Comparison of ENCODE assay signal across 8 cellular contexts in genomic region chr3:119294402-119294888, GRCh38. TPM values are rescaled to one million over a fixed set of nuclear protein-coding genes. Genes with fewer than 3 reads are reported as not detected.
DNase-seq lines count a peak whose midpoint lies in the region; ATAC-seq, FAIRE-seq and TF ChIP-seq lines count a peak whose summit lies in the region.

No MANE protein-coding gene starts in this region.

- H3K4me1 ChIP-seq in K562 (replicated peaks in 1 of 2; ENCODE audit: control insufficient read depth in 2 of 2, insufficient read depth in 2 of 2, low read length in 2 of 2), result peaks cover 0 to 14% of the 10 kb centered on the region in 2 experiments; a peak in 2 of 5 replicates
- peaks cover 17 to 18% of the 10 kb centered on the region in 2 donors for H3K4me1 ChIP-seq in kidney (ENCODE audit: control insufficient read depth in 1 of 2, insufficient read depth in 1 of 2, low read depth in 1 of 2, low read length in 2 of 2)

- TF ChIP-seq CTCF in K562 (IDR thresholded peaks at IDR 0.05 in 2 of 3, conservative IDR thresholded peaks at IDR 0.05 in 1 of 3; ENCODE audit: insufficient read depth in 2 of 3, low read depth in 1 of 3, low read length in 3 of 3), result no peak
- no peak for TF ChIP-seq CTCF in kidney (IDR thresholded peaks at IDR 0.05; ENCODE audit: borderline replicate concordance, extremely low read depth, insufficient read depth)

- H3K9me3 ChIP-seq in K562 (replicated peaks; ENCODE audit: control insufficient read depth, insufficient read depth, low read depth, low read length) (no peaks in the 10 kb centered on the region), kidney (ENCODE audit: control insufficient read depth in 1 of 2, low read length in 2 of 2) (no peaks in the 10 kb centered on the region)

- H3K36me3 ChIP-seq in K562 (ENCODE audit: control insufficient read depth, insufficient read depth, low read length), result no peaks in the 10 kb centered on the region
- H3K36me3 ChIP-seq in kidney (ENCODE audit: control insufficient read depth in 1 of 2, insufficient read depth in 2 of 2, low read length in 2 of 2), result no peaks in the 10 kb centered on the region

- no peaks in the 10 kb centered on the region for H4K20me1 ChIP-seq in K562 (replicated peaks; ENCODE audit: control insufficient read depth, insufficient read depth, low read length)

- H3K27ac ChIP-seq in K562 (ENCODE audit: extremely low read depth, low read depth, low read length) (no peak overlapping the region), kidney (ENCODE audit: low read depth in 2 of 2, low read length in 2 of 2) (peak overlapping the region; percentile 91 to 92)

- ATAC-seq in GM19372 (IDR thresholded peaks at IDR 0.05; ENCODE audit: low read depth, unreplicated experiment), result peak; percentile 60
- peak; percentile 47 for ATAC-seq in HG03457 (IDR thresholded peaks at IDR 0.05; ENCODE audit: unreplicated experiment)
- ATAC-seq in K562, result no peak

- in situ Hi-C loops in K562 (cut with MboI), result no loop called here

- WGBS in K562 (ENCODE audit: insufficient coverage, low coverage, missing lambda C conversion rate), result 84% methylated on average over 19 of the region's 43 CpGs

- CTCF ChIA-PET in K562 (lab: Yijun Ruan, JAX; ENCODE audit: low intra/inter-chr PET ratio), result no interaction called here

- H3K4me2 ChIP-seq in K562 (ENCODE audit: insufficient read depth, low read length), result no peak overlapping the region

- H3K9ac ChIP-seq in K562 (ENCODE audit: insufficient read depth in 1 of 2, low read depth in 2 of 2, low read length in 2 of 2) (peak overlapping the region in 1 of 2 experiments; percentile 81; a peak in 1 of 4 replicates), kidney (ENCODE audit: low read length in 2 of 2) (peak overlapping the region; percentile 77)

- DNase-seq in CD1c-positive myeloid dendritic cell (ENCODE audit: extremely low spot score) (peak; percentile 85), T-helper 2 cell (peak; percentile 42 to 84 (median 56)), K562 (ENCODE audit: extremely low read depth in 1 of 4, low spot score in 3 of 4) (no peak), kidney (peak; percentile 88), OCI-M2 (lab: John Stamatoyannopoulos, UW; ENCODE audit: unreplicated experiment) (no peak)
- peak; percentile 61 for DNase-seq in stimulated activated CD4-positive, alpha-beta T cell treated with anti-CD3 and anti-CD28 coated beads, Interleukin-4, amount 100 ng/mL, for 1 hour

- intact Hi-C loops in K562 (cut with micrococcal nuclease), result no loop called here
- intact Hi-C loops in kidney (cut with DNase I), result no loop called here

- no peak for TF ChIP-seq RAD21 in K562 (CRISPR knock-in tag; conservative IDR thresholded peaks at IDR 0.05 in 1 of 2, IDR thresholded peaks at IDR 0.05 in 1 of 2)

- TF ChIP-seq EP300 in K562 (IDR thresholded peaks at IDR 0.05; ENCODE audit: low read length), result no peak

- no TSS peak for BruUV-seq in K562 (replicated peaks; lab: Mats Ljungman, UMichigan)

- H3K4me3 ChIP-seq in K562, result peak overlapping the region; percentile 27; the same call in 1 of the 2 replicates
- H3K4me3 ChIP-seq in kidney (ENCODE audit: low read length in 2 of 2), result peak overlapping the region; percentile 84 to 90

- H3K79me2 ChIP-seq in K562 (ENCODE audit: control insufficient read depth, insufficient read depth, low read length), result no peaks in the 10 kb centered on the region

- no peak for TF ChIP-seq POLR2A in K562 (conservative IDR thresholded peaks at IDR 0.05)

- POLR2A ChIA-PET in K562 (lab: Yijun Ruan, JAX), result interaction anchor here (0.6 kb wide), 2 partner anchors 54 to 233 kb away, joined by 3 read pairs; partner anchors contain the start of gene B4GALT4

- H3K27me3 ChIP-seq in K562 (ENCODE audit: control insufficient read depth in 2 of 2, insufficient read depth in 2 of 2, low read length in 2 of 2), result no peaks in the 10 kb centered on the region; a peak in 1 of 5 replicates

- H2AFZ ChIP-seq in K562 (ENCODE audit: low read depth, low read length), result peak overlapping the region; percentile 79

- no peak for FAIRE-seq in K562 (lab: Jason Lieb, UNC)
- FAIRE-seq in kidney (lab: Jason Lieb, UNC), result no peak

- no peaks in the 10 kb centered on the region for H3K9me1 ChIP-seq in K562 (ENCODE audit: control insufficient read depth, insufficient read depth, low read length)

TF ChIP-seq in K562, 482 proteins besides CTCF, POLR2A, EP300 and RAD21:
- TF ChIP-seq SMC3 (conservative IDR thresholded peaks at IDR 0.05; ENCODE audit: insufficient read depth, low read depth, low read length) (no peak), ZNF707 (CRISPR knock-in tag; conservative IDR thresholded peaks at IDR 0.05) (no peak), HNRNPLL (IDR thresholded peaks at IDR 0.05; ENCODE audit: low read depth, low read length, poor library complexity, severe bottlenecking) (peak; percentile 12)

RNA-seq across cellular contexts. Expression of gene ARHGAP31, which starts 0.3 kb away (rescaled TPM):
- not detected in 2 replicates for total RNA-seq in K562 (2011; cell fraction: chromatin; rRNA removed; ENCODE audit: low replicate concordance)
- under 0.01 TPM in 1 of 2 replicates, not detected in the other for total RNA-seq in K562 (2011; cell fraction: nucleolus; rRNA removed)
- total RNA-seq in K562 (2011; cell fraction: nucleoplasm; rRNA removed), result not detected in 2 replicates
- not detected in 2 replicates for total RNA-seq in K562 (2014; rRNA removed)
- 0.11 TPM in 1 of 2 replicates, not detected in the other for total RNA-seq in K562 (2014; rRNA removed; fragmentation: Illumina TruSeq; extraction: Trizol)
- total RNA-seq in K562 (2015; rRNA removed; fragmentation: Illumina TruSeq; extraction: Trizol), result not detected in 2 replicates
- 0.13 and 0.38 TPM in 2 replicates for total RNA-seq in K562 (2021)
- polyA plus RNA-seq in K562 (2011; rRNA removed), result not detected in 2 replicates
- polyA plus RNA-seq in K562 (2011; cell fraction: cytosol; rRNA removed), result 0.01 TPM in 2 replicates
- polyA plus RNA-seq in K562 (2011; cell fraction: nucleus; rRNA removed), result not detected in 2 replicates
- polyA plus RNA-seq in K562 (2012), result 0.03 and 0.08 TPM in 2 replicates
- 0.01 TPM in 1 of 2 replicates, not detected in the other for polyA plus RNA-seq in K562 (2014; fragmentation: Illumina TruSeq; extraction: Trizol)
- polyA plus RNA-seq in K562 (2014; fragmentation: Nextera tagmentation; extraction: Ambion mirVana), result under 1 TPM; under 0.01 to 0.01 TPM
- not detected in 2 replicates for polyA plus RNA-seq in K562 (2014; rRNA removed)
- polyA minus RNA-seq in K562 (2011; rRNA and poly(A)+ RNA removed), result 0.03 TPM in 1 of 2 replicates, not detected in the other
- not detected in 2 replicates for polyA minus RNA-seq in K562 (2011; cell fraction: cytosol; rRNA and poly(A)+ RNA removed)
- polyA minus RNA-seq in K562 (2011; cell fraction: nucleus; rRNA and poly(A)+ RNA removed), result not detected in 2 replicates
- 28.7 TPM for total RNA-seq in kidney
- 3.2 TPM for polyA plus RNA-seq in kidney (ENCODE audit: insufficient read depth, low read depth, low replicate concordance)

RNA-seq across cellular contexts. Expression of gene B4GALT4, which starts 53.8 kb away (rescaled TPM):
- 10.1 and 22.7 TPM in 2 replicates for total RNA-seq in K562 (2011; cell fraction: chromatin; rRNA removed; ENCODE audit: low replicate concordance)
- total RNA-seq in K562 (2011; cell fraction: nucleolus; rRNA removed), result 9.2 and 9.8 TPM in 2 replicates
- 15.0 and 23.0 TPM in 2 replicates for total RNA-seq in K562 (2011; cell fraction: nucleoplasm; rRNA removed)
- total RNA-seq in K562 (2014; rRNA removed), result 8.2 and 14.0 TPM in 2 replicates
- 13.0 and 14.2 TPM in 2 replicates for total RNA-seq in K562 (2014; rRNA removed; fragmentation: Illumina TruSeq; extraction: Trizol)
- total RNA-seq in K562 (2015; rRNA removed; fragmentation: Illumina TruSeq; extraction: Trizol), result 11.2 and 12.8 TPM in 2 replicates
- 10.2 and 13.1 TPM in 2 replicates for total RNA-seq in K562 (2021)
- polyA plus RNA-seq in K562 (2011; rRNA removed), result 10.9 and 12.2 TPM in 2 replicates
- 2.1 and 6.4 TPM in 2 replicates for polyA plus RNA-seq in K562 (2011; cell fraction: cytosol; rRNA removed)
- 6.1 and 9.6 TPM in 2 replicates for polyA plus RNA-seq in K562 (2011; cell fraction: nucleus; rRNA removed)
- polyA plus RNA-seq in K562 (2012), result 8.4 and 8.7 TPM in 2 replicates
- 8.8 and 10.1 TPM in 2 replicates for polyA plus RNA-seq in K562 (2014; fragmentation: Illumina TruSeq; extraction: Trizol)
- 10 to 100 TPM; 14.9 to 17.8 TPM for polyA plus RNA-seq in K562 (2014; fragmentation: Nextera tagmentation; extraction: Ambion mirVana)
- 11.7 and 12.5 TPM in 2 replicates for polyA plus RNA-seq in K562 (2014; rRNA removed)
- polyA minus RNA-seq in K562 (2011; rRNA and poly(A)+ RNA removed), result 12.7 and 14.2 TPM in 2 replicates
- polyA minus RNA-seq in K562 (2011; cell fraction: cytosol; rRNA and poly(A)+ RNA removed), result 5.4 and 10.1 TPM in 2 replicates
- 6.3 and 11.2 TPM in 2 replicates for polyA minus RNA-seq in K562 (2011; cell fraction: nucleus; rRNA and poly(A)+ RNA removed)
- 23.1 TPM for total RNA-seq in kidney
- polyA plus RNA-seq in kidney (ENCODE audit: insufficient read depth, low read depth, low replicate concordance), result 29.9 TPM

Comparison
In these comparisons a context has a peak if more than half of its experiments do, and no peak if none do; other contexts are left out.
1. DNase-seq: peak in CD1c-positive myeloid dendritic cell (single experiment), T-helper 2 cell (5 of 5), kidney (single experiment) and stimulated activated CD4-positive, alpha-beta T cell treated with anti-CD3 and anti-CD28 coated beads, Interleukin-4, amount 100 ng/mL, for 1 hour (single experiment); none in K562 (0 of 4) and OCI-M2 (single experiment).
2. RNA of gene ARHGAP31, which starts 0.3 kb away (total RNA-seq): 28.7 TPM in kidney (single experiment); under 0.01 to 0.38 TPM in K562; every median in the first group is over 10 times any median in the second.